29 cellular contexts compared by ENCODE assay signal in genomic region chr3:24340966-24341365, GRCh38.
"Had no signal": no experiment of that assay in that cellular context is flagged by ENCODE, and none has a peak within 500 bp of the region (broad histone marks: within the 10 kb centered on the region; RNA-seq: fewer than 3 reads in every experiment).

No MANE protein-coding gene starts in this region.

- H3K4me3 ChIP-seq: stomach, suprapubic skin, testis, thoracic aorta, thyroid gland, tibial artery, tibial nerve, transverse colon, upper lobe of left lung, upper lobe of right lung, uterus, vagina had no signal

- H3K4me3 Mint-ChIP-seq: stimulated activated effector memory CD8-positive, alpha-beta T cell treated with anti-CD3 and anti-CD28 coated beads, Interleukin-12 subunit alpha, Interleukin-12 subunit beta, amount 100 ng/mL, for 72 hours; stimulated activated memory B cell treated with anti-CD40 and anti-IgM and Interleukin-4, amounts not matched to agents 10 μg/mL and 1 μg/mL and 100 μg/mL, for 72 hours; stimulated activated naive B cell treated with anti-CD40 and anti-IgM and Interleukin-4, amounts not matched to agents 10 μg/mL and 1 μg/mL and 100 μg/mL, for 72 hours; stimulated activated naive CD8-positive, alpha-beta T cell treated with anti-CD3 and anti-CD28 coated beads, Interleukin-15, amount 100 ng/mL, for 72 hours; stimulated activated naive CD8-positive, alpha-beta T cell treated with anti-CD3 and anti-CD28 coated beads, Interleukin-15, Interleukin-2, amounts not matched to agents 100 ng/mL and 50 ng/mL, for 24 hours; type B pancreatic cell had no signal

- DNase-seq: stimulated activated CD4-positive, alpha-beta T cell treated with anti-CD3 and anti-CD28 coated beads, Interleukin-2, amount 100 ng/mL, for 48 hours; stimulated activated CD4-positive, alpha-beta T cell treated with anti-CD3 and anti-CD28 coated beads, Interleukin-4, amount 100 ng/mL, for 1 hour; stimulated activated CD4-positive, alpha-beta T cell treated with anti-CD3 and anti-CD28 coated beads, Interleukin-4, amount 100 ng/mL, for 24 hours; stimulated activated CD4-positive, alpha-beta T cell treated with anti-CD3 and anti-CD28 coated beads, Interleukin-4, amount 100 ng/mL, for 4 hours; stimulated activated CD8-positive, alpha-beta memory T cell treated with anti-CD3 and anti-CD28 coated beads, Interleukin-4, amount 100 ng/mL, for 48 hours; stimulated activated naive B cell treated with anti-CD40 and anti-IgM and Interleukin-4, amounts not matched to agents 10 μg/mL and 1 μg/mL and 100 μg/mL, for 72 hours; stimulated activated naive CD4-positive, alpha-beta T cell; stimulated activated naive CD4-positive, alpha-beta T cell treated with Interleukin-2 at 50 U/mL for 16 hours; stimulated activated naive CD8-positive, alpha-beta T cell treated with anti-CD3 and anti-CD28 coated beads, Interleukin-15, amount 100 ng/mL, for 72 hours; stimulated activated naive CD8-positive, alpha-beta T cell treated with anti-CD3 and anti-CD28 coated beads, Interleukin-15, Interleukin-2, amounts not matched to agents 100 U/mL and 50 U/mL, for 24 hours; stomach; substantia nigra; testis; thyroid gland; tibial artery; transverse colon; trophoblast cell; upper lobe of left lung; upper lobe of right lung; uterus had no signal

- ATAC-seq: stimulated activated effector memory CD8-positive, alpha-beta T cell treated with anti-CD3 and anti-CD28 coated beads, Interleukin-12 subunit alpha, Interleukin-12 subunit beta, amount 100 ng/mL, for 72 hours; stimulated activated memory B cell treated with anti-CD40 and anti-IgM and Interleukin-4, amounts not matched to agents 10 μg/mL and 1 μg/mL and 100 μg/mL, for 72 hours; stimulated activated naive B cell treated with anti-CD40 and anti-IgM and Interleukin-4, amounts not matched to agents 10 μg/mL and 1 μg/mL and 100 μg/mL, for 72 hours; stimulated activated naive CD8-positive, alpha-beta T cell treated with anti-CD3 and anti-CD28 coated beads, Interleukin-15, amount 100 ng/mL, for 72 hours; stimulated activated naive CD8-positive, alpha-beta T cell treated with anti-CD3 and anti-CD28 coated beads, Interleukin-15, Interleukin-2, amounts not matched to agents 100 U/mL and 50 U/mL, for 24 hours; upper lobe of right lung had no signal

- H3K9me3 Mint-ChIP-seq: stimulated activated effector memory CD8-positive, alpha-beta T cell treated with anti-CD3 and anti-CD28 coated beads, Interleukin-12 subunit alpha, Interleukin-12 subunit beta, amount 100 ng/mL, for 72 hours; stimulated activated memory B cell treated with anti-CD40 and anti-IgM and Interleukin-4, amounts not matched to agents 10 μg/mL and 1 μg/mL and 100 μg/mL, for 72 hours; stimulated activated naive CD8-positive, alpha-beta T cell treated with anti-CD3 and anti-CD28 coated beads, Interleukin-15, amount 100 ng/mL, for 72 hours; stimulated activated naive CD8-positive, alpha-beta T cell treated with anti-CD3 and anti-CD28 coated beads, Interleukin-15, Interleukin-2, amounts not matched to agents 100 ng/mL and 50 ng/mL, for 24 hours; type B pancreatic cell had no signal

- H3K4me1 Mint-ChIP-seq: stimulated activated effector memory CD8-positive, alpha-beta T cell treated with anti-CD3 and anti-CD28 coated beads, Interleukin-12 subunit alpha, Interleukin-12 subunit beta, amount 100 ng/mL, for 72 hours; stimulated activated memory B cell treated with anti-CD40 and anti-IgM and Interleukin-4, amounts not matched to agents 10 μg/mL and 1 μg/mL and 100 μg/mL, for 72 hours; stimulated activated naive CD8-positive, alpha-beta T cell treated with anti-CD3 and anti-CD28 coated beads, Interleukin-15, amount 100 ng/mL, for 72 hours had no signal

- H3K4me1 ChIP-seq: testis, upper lobe of right lung had no signal

- FAIRE-seq: urothelium cell line had no signal

- H3K36me3 Mint-ChIP-seq: stimulated activated effector memory CD8-positive, alpha-beta T cell treated with anti-CD3 and anti-CD28 coated beads, Interleukin-12 subunit alpha, Interleukin-12 subunit beta, amount 100 ng/mL, for 72 hours; stimulated activated memory B cell treated with anti-CD40 and anti-IgM and Interleukin-4, amounts not matched to agents 10 μg/mL and 1 μg/mL and 100 μg/mL, for 72 hours; stimulated activated naive B cell treated with anti-CD40 and anti-IgM and Interleukin-4, amounts not matched to agents 10 μg/mL and 1 μg/mL and 100 μg/mL, for 72 hours; type B pancreatic cell had no signal

- H3K27ac ChIP-seq: stomach, suprapubic skin, testis, thyroid gland, tibial artery, tibial nerve, transverse colon, upper lobe of left lung, upper lobe of right lung, uterus, vagina had no signal

- H3K36me3 ChIP-seq: suprapubic skin, thoracic aorta, thyroid gland, tibial artery, tibial nerve, transverse colon, upper lobe of left lung, upper lobe of right lung, uterus, vagina had no signal

- H3K27me3 ChIP-seq: stomach, suprapubic skin, testis, thyroid gland, tibial artery, tibial nerve, transverse colon, upper lobe of left lung, upper lobe of right lung, uterus, vagina had no signal

- H3K27ac Mint-ChIP-seq: stimulated activated effector memory CD8-positive, alpha-beta T cell treated with anti-CD3 and anti-CD28 coated beads, Interleukin-12 subunit alpha, Interleukin-12 subunit beta, amount 100 ng/mL, for 72 hours; stimulated activated memory B cell treated with anti-CD40 and anti-IgM and Interleukin-4, amounts not matched to agents 10 μg/mL and 1 μg/mL and 100 μg/mL, for 72 hours; stimulated activated naive B cell treated with anti-CD40 and anti-IgM and Interleukin-4, amounts not matched to agents 10 μg/mL and 1 μg/mL and 100 μg/mL, for 72 hours; stimulated activated naive CD8-positive, alpha-beta T cell treated with anti-CD3 and anti-CD28 coated beads, Interleukin-15, amount 100 ng/mL, for 72 hours; stimulated activated naive CD8-positive, alpha-beta T cell treated with anti-CD3 and anti-CD28 coated beads, Interleukin-15, Interleukin-2, amounts not matched to agents 100 ng/mL and 50 ng/mL, for 24 hours; type B pancreatic cell had no signal

- H3K9me3 ChIP-seq: stomach, suprapubic skin, testis, thoracic aorta, thyroid gland, tibial artery, tibial nerve, transverse colon, upper lobe of left lung, upper lobe of right lung, uterus, vagina had no signal

- H3K27me3 Mint-ChIP-seq: stimulated activated memory B cell treated with anti-CD40 and anti-IgM and Interleukin-4, amounts not matched to agents 10 μg/mL and 1 μg/mL and 100 μg/mL, for 72 hours; stimulated activated naive B cell treated with anti-CD40 and anti-IgM and Interleukin-4, amounts not matched to agents 10 μg/mL and 1 μg/mL and 100 μg/mL, for 72 hours; stimulated activated naive CD8-positive, alpha-beta T cell treated with anti-CD3 and anti-CD28 coated beads, Interleukin-15, Interleukin-2, amounts not matched to agents 100 ng/mL and 50 ng/mL, for 24 hours; type B pancreatic cell had no signal
